In the genomic region with DNA sequence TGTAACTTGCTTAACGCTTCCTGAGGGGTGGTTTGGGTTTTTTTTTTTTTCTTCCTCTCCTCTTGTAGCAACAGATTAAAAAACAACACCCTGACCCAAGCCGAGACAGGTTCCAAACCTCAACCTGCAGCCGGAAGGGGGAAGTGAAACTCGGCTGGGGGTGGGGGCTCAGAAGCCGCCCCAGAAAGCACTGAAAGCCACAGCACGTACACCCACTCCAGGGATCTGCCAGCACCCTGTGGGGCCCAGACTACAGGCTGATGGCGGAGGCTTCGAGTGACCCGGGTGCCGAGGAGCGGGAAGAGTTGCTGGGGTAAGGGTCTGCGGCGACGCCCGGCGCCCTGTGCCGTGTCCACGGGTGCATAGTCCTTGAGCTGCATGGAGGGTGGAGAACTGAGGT, we compare ENCODE assay signal across 8 cellular contexts. TPM values are rescaled to one million over a fixed set of nuclear protein-coding genes. Genes with fewer than 3 reads are reported as not detected.
DNase-seq lines count a peak whose midpoint lies in the region; ATAC-seq and TF ChIP-seq lines count a peak whose summit lies in the region.

A gene with protein sequence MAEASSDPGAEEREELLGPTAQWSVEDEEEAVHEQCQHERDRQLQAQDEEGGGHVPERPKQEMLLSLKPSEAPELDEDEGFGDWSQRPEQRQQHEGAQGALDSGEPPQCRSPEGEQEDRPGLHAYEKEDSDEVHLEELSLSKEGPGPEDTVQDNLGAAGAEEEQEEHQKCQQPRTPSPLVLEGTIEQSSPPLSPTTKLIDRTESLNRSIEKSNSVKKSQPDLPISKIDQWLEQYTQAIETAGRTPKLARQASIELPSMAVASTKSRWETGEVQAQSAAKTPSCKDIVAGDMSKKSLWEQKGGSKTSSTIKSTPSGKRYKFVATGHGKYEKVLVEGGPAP (plus strand): TSS at position 200 of the 400 bp plus-strand sequence. CDS start 61 bp downstream, at position 261.

- DNase-seq in SKM-1 treated with dmso at 0.1 percent for 144 hours (lab: John Stamatoyannopoulos, UW; ENCODE audit: unreplicated experiment) (peak; percentile 95), posterior vena cava (ENCODE audit: low spot score) (no peak), amniotic stem cell (lab: John Stamatoyannopoulos, UW) (no peak), HK-2 (ENCODE audit: unreplicated experiment) (no peak), NCI-H2227 (lab: John Stamatoyannopoulos, UW; ENCODE audit: unreplicated experiment) (no peak)

- H3K36me3 Mint-ChIP-seq in activated naive CD8-positive, alpha-beta T cell, result no peaks in the 10 kb centered on the region

- intact Hi-C loops in posterior vena cava (cut with DNase I), result no loop called here

- peaks cover 73% of the 10 kb centered on the region for H3K4me1 Mint-ChIP-seq in activated naive CD8-positive, alpha-beta T cell (ENCODE audit: low read depth)

- peak; percentile 41 for ATAC-seq in HG02870 (IDR thresholded peaks at IDR 0.05; ENCODE audit: unreplicated experiment)

- TF ChIP-seq POLR2A in GM15510 (IDR thresholded peaks at IDR 0.05; ENCODE audit: borderline replicate concordance, extremely low read depth, insufficient read length), result peak; percentile 74

- H3K27ac Mint-ChIP-seq in activated naive CD8-positive, alpha-beta T cell, result peak within 1 kb of the TSS; percentile 97

- H3K9me3 Mint-ChIP-seq in activated naive CD8-positive, alpha-beta T cell (ENCODE audit: low read depth), result no peaks in the 10 kb centered on the region

- peak within 1 kb of the TSS; percentile 96 for H3K4me3 Mint-ChIP-seq in activated naive CD8-positive, alpha-beta T cell

- no peaks in the 10 kb centered on the region for H3K27me3 Mint-ChIP-seq in activated naive CD8-positive, alpha-beta T cell

RNA-seq across cellular contexts. Expression of the gene that starts here (rescaled TPM):
- 100 to 1,000 TPM in 1 of 2 donors, 10 to 100 TPM in 1; 39.1 to 122 TPM for total RNA-seq in posterior vena cava
